ENCODE assay signal across 8 cellular contexts in genomic region chr1:50969611-50970507, GRCh38. TPM values are rescaled to one million over a fixed set of nuclear protein-coding genes. Genes with fewer than 3 reads are reported as not detected.
DNase-seq lines count a peak whose midpoint lies in the region; ATAC-seq and TF ChIP-seq lines count a peak whose summit lies in the region.

Gene CDKN2C, plus strand, starts transcription at chr1:50970245. Its CDS starts 124 bp downstream, at chr1:50970369.

- no peaks in the 10 kb centered on the region for H3K36me3 ChIP-seq in CD4-positive, CD25-positive, alpha-beta regulatory T cell (ENCODE audit: control insufficient read depth, insufficient read depth, low read length)
- H3K36me3 ChIP-seq in duodenal mucosa (ENCODE audit: control insufficient read depth in 1 of 2, insufficient read depth in 2 of 2, low read length in 2 of 2) (no peaks in the 10 kb centered on the region), right lobe of liver (no peaks in the 10 kb centered on the region)

- peaks cover 4% of the 10 kb centered on the region for H3K27me3 Mint-ChIP-seq in CD4-positive, CD25-positive, alpha-beta regulatory T cell

- H3K9me3 Mint-ChIP-seq in CD4-positive, CD25-positive, alpha-beta regulatory T cell, result no peaks in the 10 kb centered on the region

- H3K27ac Mint-ChIP-seq in CD4-positive, CD25-positive, alpha-beta regulatory T cell, result peak within 1 kb of the TSS; percentile 86 to 97 (median 94)

- TF ChIP-seq POLR2A in right lobe of liver (IDR thresholded peaks at IDR 0.05), result peak; percentile 65

- H3K9ac ChIP-seq in duodenal mucosa (ENCODE audit: low read depth in 1 of 2, low read length in 2 of 2), result peak within 1 kb of the TSS; percentile 86 to 98

- H3K4me3 Mint-ChIP-seq in CD4-positive, CD25-positive, alpha-beta regulatory T cell, result peak within 1 kb of the TSS; percentile 98 to 100 (median 98)

- no peaks in the 10 kb centered on the region for H3K27me3 ChIP-seq in CD4-positive, CD25-positive, alpha-beta regulatory T cell (ENCODE audit: control insufficient read depth, insufficient read depth, low read length)
- H3K27me3 ChIP-seq in duodenal mucosa (ENCODE audit: control insufficient read depth in 1 of 2, insufficient read depth in 2 of 2, low read length in 2 of 2) (no peaks in the 10 kb centered on the region), right lobe of liver (no peaks in the 10 kb centered on the region)

- no peak for TF ChIP-seq CTCF in right lobe of liver (IDR thresholded peaks at IDR 0.05)

- no peaks in the 10 kb centered on the region for H3K9me3 ChIP-seq in CD4-positive, CD25-positive, alpha-beta regulatory T cell (ENCODE audit: control insufficient read depth in 2 of 2, low read length in 2 of 2)
- H3K9me3 ChIP-seq in duodenal mucosa (ENCODE audit: control insufficient read depth in 1 of 2, low read length in 2 of 2), result no peaks in the 10 kb centered on the region
- no peaks in the 10 kb centered on the region for H3K9me3 ChIP-seq in right lobe of liver

- WGBS in right lobe of liver (ENCODE audit: insufficient coverage, low coverage, low lambda C conversion rate, missing lambda C conversion rate), result under 1% methylated on average over 34 of the region's 44 CpGs

- no peaks in the 10 kb centered on the region for H3K36me3 Mint-ChIP-seq in CD4-positive, CD25-positive, alpha-beta regulatory T cell

- intact Hi-C loops in right lobe of liver (cut with DNase I), result no loop called here

- ATAC-seq in CD4-positive, CD25-positive, alpha-beta regulatory T cell (ENCODE audit: low read depth in 2 of 2), result peak; percentile 17 to 26
- ATAC-seq in GM19372 (IDR thresholded peaks at IDR 0.05; ENCODE audit: low read depth, unreplicated experiment) (peak; percentile 29), HG03520 (IDR thresholded peaks at IDR 0.05; ENCODE audit: unreplicated experiment) (peak; percentile 29), right lobe of liver (peak; percentile 46 to 57 (median 53))

- H3K4me3 ChIP-seq in CD4-positive, CD25-positive, alpha-beta regulatory T cell (ENCODE audit: low read depth, low read length), result peak within 1 kb of the TSS; percentile 94
- H3K4me3 ChIP-seq in duodenal mucosa (ENCODE audit: low read depth in 1 of 2, low read length in 2 of 2) (peak within 1 kb of the TSS; percentile 99), right lobe of liver (peak within 1 kb of the TSS; percentile 74 to 78 (median 75))

- DNase-seq in CD4-positive, CD25-positive, alpha-beta regulatory T cell, result peak; percentile 50 to 74 (median 57)
- DNase-seq in NCI-H510A treated with DMSO at 0.1 percent for 48 hours (lab: John Stamatoyannopoulos, UW) (peak; percentile 81), right lobe of liver (peak; percentile 70 to 87 (median 86))
- DNase-seq in activated CD4-positive, alpha-beta T cell treated with anti-CD3 and anti-CD28 coated beads for 48 hours, result peak; percentile 48
- peak; percentile 59 for DNase-seq in stimulated activated CD8-positive, alpha-beta memory T cell treated with anti-CD3 and anti-CD28 coated beads, Interleukin-4, amount 100 ng/mL, for 48 hours

- H3K4me1 Mint-ChIP-seq in CD4-positive, CD25-positive, alpha-beta regulatory T cell, result peaks cover 7 to 34% (median 19%) of the 10 kb centered on the region in 4 donors

- H3K27ac ChIP-seq in CD4-positive, CD25-positive, alpha-beta regulatory T cell (ENCODE audit: insufficient read depth, low read length, poor library complexity, severe bottlenecking), result peak within 1 kb of the TSS; percentile 92
- H3K27ac ChIP-seq in duodenal mucosa (ENCODE audit: low read depth, low read length) (peak within 1 kb of the TSS; percentile 83), right lobe of liver (peak within 1 kb of the TSS; percentile 59 to 96 (median 95))

- peaks cover 38% of the 10 kb centered on the region for H3K4me1 ChIP-seq in CD4-positive, CD25-positive, alpha-beta regulatory T cell (ENCODE audit: control insufficient read depth, insufficient read depth, low read length, poor library complexity, severe bottlenecking)
- peaks cover 0 to 12% of the 10 kb centered on the region in 2 donors for H3K4me1 ChIP-seq in duodenal mucosa (ENCODE audit: control insufficient read depth in 1 of 2, insufficient read depth in 2 of 2, low read length in 2 of 2)
- peaks cover 2 to 14% (median 4%) of the 10 kb centered on the region in 4 donors for H3K4me1 ChIP-seq in right lobe of liver

RNA-seq across cellular contexts. Expression of gene CDKN2C, which starts in this region (rescaled TPM):
- total RNA-seq in CD4-positive, CD25-positive, alpha-beta regulatory T cell, result 12.6 TPM
- 10 to 100 TPM; 11.8 to 26.2 (median 20.6) TPM for polyA plus RNA-seq in CD4-positive, CD25-positive, alpha-beta regulatory T cell
- total RNA-seq in right lobe of liver, result 1 to 10 TPM; 1.2 to 6.7 (median 3.1) TPM

Comparison
In these comparisons a context has a peak if more than half of its experiments do, and no peak if none do; other contexts are left out.
1. Peak in every context shown above with its lines: DNase-seq, ATAC-seq, H3K4me3 ChIP-seq and H3K27ac ChIP-seq.